Comparison of ENCODE assay signal across 8 cellular contexts in the genomic region with DNA sequence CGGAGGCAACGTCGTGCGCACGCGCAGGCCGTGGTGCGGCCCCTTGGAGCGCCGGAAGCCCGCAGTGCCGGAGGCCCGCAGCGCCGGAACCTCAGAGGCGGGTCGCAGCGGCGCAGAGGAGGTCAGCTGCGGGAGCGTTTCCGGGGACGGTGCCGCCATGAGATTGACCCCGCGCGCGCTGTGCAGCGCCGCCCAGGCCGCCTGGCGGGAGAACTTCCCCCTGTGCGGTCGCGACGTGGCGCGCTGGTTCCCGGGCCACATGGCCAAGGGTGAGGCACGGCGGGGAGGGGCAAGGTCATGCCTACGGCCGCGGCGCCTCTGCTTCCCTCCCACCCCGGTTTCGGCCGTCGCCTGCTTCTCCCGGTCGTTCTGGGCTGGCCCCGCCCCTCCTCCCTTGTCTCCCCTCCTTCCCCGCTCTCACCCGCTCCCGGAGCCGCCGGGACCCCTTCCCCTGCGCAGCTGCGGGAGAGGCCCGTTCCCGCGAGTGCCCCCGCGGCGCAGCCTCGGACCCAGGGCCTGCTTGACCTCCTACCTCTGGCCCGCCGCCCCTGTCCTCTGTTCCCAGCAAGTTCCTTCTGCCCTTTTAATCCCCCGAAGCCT. TPM values are rescaled to one million over a fixed set of nuclear protein-coding genes. Genes with fewer than 3 reads are reported as not detected.
DNase-seq lines count a peak whose midpoint lies in the region; ATAC-seq, FAIRE-seq and TF ChIP-seq lines count a peak whose summit lies in the region.

TSS of gene MTG1 (plus strand) at position 94 of the 600 bp plus-strand sequence. CDS start at position 158, 64 bp downstream.

- H2AFZ ChIP-seq in HepG2 (ENCODE audit: low read length) = no peak within 1 kb of the TSS

- in situ Hi-C loops in HepG2 (cut with HindIII; ENCODE audit: extremely low pct_ligation_motif_present, low pct_unique_long_range_greater_than_20kb) = no loop called here

- H3K4me1 ChIP-seq in HepG2 (ENCODE audit: insufficient read depth, low read length) = peaks cover 19% of the 10 kb centered on the region

- peaks cover 17% of the 10 kb centered on the region for H3K79me2 ChIP-seq in HepG2 (ENCODE audit: insufficient read depth, low read length)

- peak within 1 kb of the TSS; percentile 92 for H3K27ac Mint-ChIP-seq in activated CD4-positive, alpha-beta T cell treated with anti-CD3 and anti-CD28 coated beads, Interleukin-2, amount 10 ng/mL, durations not matched to agents 7 days and 5 days

- ATAC-seq in HG03378 (IDR thresholded peaks at IDR 0.05; ENCODE audit: unreplicated experiment) (peak; percentile 44), HepG2 (peak; percentile 98)

- H3K27me3 ChIP-seq in BJ (ENCODE audit: control insufficient read depth, insufficient read depth, low read length) (no peaks in the 10 kb centered on the region), HepG2 (ENCODE audit: control insufficient read depth in 1 of 2, insufficient read depth in 2 of 2, low read length in 2 of 2) (no peaks in the 10 kb centered on the region; a peak in 1 of 5 replicates)

- BruUV-seq in HepG2 (replicated peaks; lab: Mats Ljungman, UMichigan) = no TSS peak

- H3K9ac ChIP-seq in HepG2 (ENCODE audit: insufficient read depth, low read depth, low read length) = peak within 1 kb of the TSS; percentile 93

- intact Hi-C loops in HepG2 (cut with micrococcal nuclease; ENCODE audit: unreplicated experiment) = loop anchor here (2.0 kb wide), 1 partner anchor 65 kb away; no protein-coding TSS in a partner anchor

- peak within 1 kb of the TSS; percentile 76 for H3K4me2 ChIP-seq in HepG2 (ENCODE audit: low read depth, low read length)

- peak within 1 kb of the TSS; percentile 91 for H3K4me3 Mint-ChIP-seq in activated CD4-positive, alpha-beta T cell treated with anti-CD3 and anti-CD28 coated beads, Interleukin-2, amount 10 ng/mL, durations not matched to agents 7 days and 5 days

- no peak for FAIRE-seq in HepG2 (lab: Jason Lieb, UNC)

- H3K9me3 Mint-ChIP-seq in activated CD4-positive, alpha-beta T cell treated with anti-CD3 and anti-CD28 coated beads, Interleukin-2, amount 10 ng/mL, durations not matched to agents 7 days and 5 days = no peaks in the 10 kb centered on the region

- no peaks in the 10 kb centered on the region for H3K27me3 Mint-ChIP-seq in activated CD4-positive, alpha-beta T cell treated with anti-CD3 and anti-CD28 coated beads, Interleukin-2, amount 10 ng/mL, durations not matched to agents 7 days and 5 days

- DNase-seq in BJ (ENCODE audit: low read depth) = peak; percentile 49
- DNase-seq in NCI-H526 treated with DMSO at 0.1 percent for 48 hours (lab: John Stamatoyannopoulos, UW) = peak; percentile 57
- peak; percentile 92 for DNase-seq in activated CD4-positive, alpha-beta T cell treated with anti-CD3 and anti-CD28 coated beads, Interleukin-2, amount 10 ng/mL, durations not matched to agents 7 days and 5 days
- peak; percentile 93 for DNase-seq in dermis blood vessel endothelial cell
- peak; percentile 87 for DNase-seq in HepG2 (ENCODE audit: low spot score)
- peak; percentile 95 for DNase-seq in stimulated activated CD4-positive, alpha-beta T cell treated with anti-CD3 and anti-CD28 coated beads, Interleukin-4, amount 100 ng/mL, for 1 hour

- peak; percentile 86 for TF ChIP-seq POLR2A in GM19099 (IDR thresholded peaks at IDR 0.05; ENCODE audit: extremely low read depth, insufficient read length, low read depth)
- TF ChIP-seq POLR2A in HepG2 (IDR thresholded peaks at IDR 0.05; ENCODE audit: insufficient read depth in 1 of 2, low read depth in 2 of 2, low read length in 2 of 2) = peak; percentile 91 to 94

- H3K36me3 Mint-ChIP-seq in activated CD4-positive, alpha-beta T cell treated with anti-CD3 and anti-CD28 coated beads, Interleukin-2, amount 10 ng/mL, durations not matched to agents 7 days and 5 days (ENCODE audit: low read depth) = peaks cover 23% of the 10 kb centered on the region

- H3K36me3 ChIP-seq in BJ (ENCODE audit: control insufficient read depth, insufficient read depth, low read length) = peaks cover 11% of the 10 kb centered on the region
- H3K36me3 ChIP-seq in HepG2 (replicated peaks in 1 of 2; ENCODE audit: control insufficient read depth in 1 of 2, insufficient read depth in 2 of 2, low read length in 2 of 2) = peaks cover 0 to 21% of the 10 kb centered on the region in 2 experiments; a peak in 3 of 5 replicates

- peaks cover 56% of the 10 kb centered on the region for H3K4me1 Mint-ChIP-seq in activated CD4-positive, alpha-beta T cell treated with anti-CD3 and anti-CD28 coated beads, Interleukin-2, amount 10 ng/mL, durations not matched to agents 7 days and 5 days

- TF ChIP-seq CTCF in BJ (IDR thresholded peaks at IDR 0.05; ENCODE audit: insufficient read depth, low read depth, low read length) (0 out of 2 replicates have a peak, but pooled peaks have one; percentile 7), HepG2 (CRISPR knock-in tag; IDR thresholded peaks at IDR 0.05) (peak; percentile 66)

- no peaks in the 10 kb centered on the region for H3K9me3 ChIP-seq in HepG2 (ENCODE audit: low read length)

- H3K4me3 ChIP-seq in BJ (ENCODE audit: low read depth, low read length) = peak within 1 kb of the TSS; percentile 94
- H3K4me3 ChIP-seq in HepG2 (replicated peaks in 1 of 3; ENCODE audit: insufficient read depth in 1 of 3, low read depth in 2 of 3, low read length in 3 of 3) = peak within 1 kb of the TSS; percentile 69 to 84 (median 79)

- no peaks in the 10 kb centered on the region for H4K20me1 ChIP-seq in HepG2 (ENCODE audit: insufficient read depth, low read length)

- peak within 1 kb of the TSS; percentile 82 for H3K27ac ChIP-seq in HepG2 (ENCODE audit: extremely low read length, insufficient read depth, low read length)

- CTCF ChIA-PET in BJ (lab: Yijun Ruan, JAX) (no interaction called here), HepG2 (lab: Yijun Ruan, JAX; ENCODE audit: low intra/inter-chr PET ratio, low total read pairs) (no interaction called here)
- CTCF ChIA-PET in activated CD4-positive, alpha-beta T cell treated with anti-CD3 and anti-CD28 coated beads, Interleukin-2, amount 10 ng/mL, durations not matched to agents 7 days and 5 days (lab: Charles Lee) = no interaction called here

- 1% methylated on average over 34 of the region's 69 CpGs for WGBS in HepG2 (ENCODE audit: low lambda C conversion rate)

- TF ChIP-seq RAD21 in HepG2 (CRISPR knock-in tag; IDR thresholded peaks at IDR 0.05) = peak; percentile 73; the same call in 1 of the 2 replicates

- POLR2A ChIA-PET in BJ (lab: Charles Lee) (no interaction called here), HepG2 (lab: Yijun Ruan, JAX) (interaction anchor here (0.7 to 3.5 kb wide), 7 partner anchors 8 to 47 kb away, joined by 3 to 21 read pairs (median 4); partner anchors contain the start of genes ECHS1, FUOM, PAOX and PRAP1)
- POLR2A ChIA-PET in activated CD4-positive, alpha-beta T cell treated with anti-CD3 and anti-CD28 coated beads, Interleukin-2, amount 10 ng/mL, durations not matched to agents 7 days and 5 days (lab: Charles Lee) = no interaction called here

- TF ChIP-seq EP300 in HepG2 (IDR thresholded peaks at IDR 0.05; ENCODE audit: low read depth in 2 of 2, low read length in 2 of 2) (0 out of 4 replicates have a peak, but pooled peaks of 1 of the 2 experiments have one; percentile 4), HepG2 (CRISPR knock-in tag; IDR thresholded peaks at IDR 0.05; ENCODE audit: borderline replicate concordance) (peak; percentile 61)

RNA-seq across cellular contexts. Expression of gene MTG1, which starts in this region (rescaled TPM):
- polyA plus RNA-seq in BJ (2011; rRNA removed) = 30.9 and 38.1 TPM in 2 replicates
- 25.7 and 41.5 TPM in 2 replicates for polyA minus RNA-seq in BJ (2011; rRNA and poly(A)+ RNA removed)
- 10 to 100 TPM; 47.7 to 56.1 TPM for total RNA-seq in activated CD4-positive, alpha-beta T cell treated with anti-CD3 and anti-CD28 coated beads, Interleukin-2, amount 10 ng/mL, durations not matched to agents 7 days and 5 days
- 42.0 and 43.2 TPM in 2 replicates for total RNA-seq in dermis blood vessel endothelial cell
- total RNA-seq in HepG2 (2016; rRNA removed; fragmentation: Illumina TruSeq; extraction: Trizol) = 29.9 and 42.0 TPM in 2 replicates
- 13.1 and 13.6 TPM in 2 replicates for total RNA-seq in HepG2 (2016; cell fraction: cytosol; rRNA removed; fragmentation: Illumina TruSeq; extraction: Trizol; ENCODE audit: low read depth)
- total RNA-seq in HepG2 (2016; cell fraction: insoluble cytoplasmic fraction; rRNA removed; fragmentation: Illumina TruSeq; extraction: Trizol) = 29.5 and 43.2 TPM in 2 replicates
- total RNA-seq in HepG2 (2016; cell fraction: membrane; rRNA removed; fragmentation: Illumina TruSeq; extraction: Trizol) = 15.1 and 15.4 TPM in 2 replicates
- total RNA-seq in HepG2 (2016; cell fraction: nucleus; rRNA removed; fragmentation: Illumina TruSeq; extraction: Trizol) = 38.2 and 45.9 TPM in 2 replicates
- polyA plus RNA-seq in HepG2 (2011; rRNA removed) = 103 and 108 TPM in 2 replicates
- polyA plus RNA-seq in HepG2 (2011; cell fraction: cytosol; rRNA removed) = 54.2 and 75.0 TPM in 2 replicates
- polyA plus RNA-seq in HepG2 (2011; cell fraction: nucleus; rRNA removed) = 687 and 805 TPM in 2 replicates
- polyA plus RNA-seq in HepG2 (2012) = 46.2 and 51.2 TPM in 2 replicates
- polyA plus RNA-seq in HepG2 (2016; cell fraction: cytosol; fragmentation: Illumina TruSeq; extraction: Trizol; ENCODE audit: low read depth) = 10.8 and 11.1 TPM in 2 replicates
- 40.2 and 42.5 TPM in 2 replicates for polyA plus RNA-seq in HepG2 (2016; cell fraction: insoluble cytoplasmic fraction; fragmentation: Illumina TruSeq; extraction: Trizol; ENCODE audit: low read depth)
- 12.8 and 14.3 TPM in 2 replicates for polyA plus RNA-seq in HepG2 (2016; cell fraction: membrane; fragmentation: Illumina TruSeq; extraction: Trizol; ENCODE audit: low read depth)
- polyA plus RNA-seq in HepG2 (2016; cell fraction: nucleus; fragmentation: Illumina TruSeq; extraction: Trizol; ENCODE audit: insufficient read depth, low read depth) = 225 and 242 TPM in 2 replicates
- polyA minus RNA-seq in HepG2 (2011; rRNA and poly(A)+ RNA removed; ENCODE audit: low replicate concordance) = 80.2 and 80.5 TPM in 2 replicates
- polyA minus RNA-seq in HepG2 (2011; cell fraction: cytosol; rRNA and poly(A)+ RNA removed) = 17.3 and 18.7 TPM in 2 replicates
- polyA minus RNA-seq in HepG2 (2011; cell fraction: nucleus; rRNA and poly(A)+ RNA removed) = 62.7 and 86.9 TPM in 2 replicates

Comparison
In these comparisons a context has a peak if more than half of its experiments do, and no peak if none do; other contexts are left out.
1. Peak in every context shown above with its lines: DNase-seq, ATAC-seq, H3K4me3 ChIP-seq and H3K27ac ChIP-seq.